19 cellular contexts compared by ENCODE assay signal in the genomic region with DNA sequence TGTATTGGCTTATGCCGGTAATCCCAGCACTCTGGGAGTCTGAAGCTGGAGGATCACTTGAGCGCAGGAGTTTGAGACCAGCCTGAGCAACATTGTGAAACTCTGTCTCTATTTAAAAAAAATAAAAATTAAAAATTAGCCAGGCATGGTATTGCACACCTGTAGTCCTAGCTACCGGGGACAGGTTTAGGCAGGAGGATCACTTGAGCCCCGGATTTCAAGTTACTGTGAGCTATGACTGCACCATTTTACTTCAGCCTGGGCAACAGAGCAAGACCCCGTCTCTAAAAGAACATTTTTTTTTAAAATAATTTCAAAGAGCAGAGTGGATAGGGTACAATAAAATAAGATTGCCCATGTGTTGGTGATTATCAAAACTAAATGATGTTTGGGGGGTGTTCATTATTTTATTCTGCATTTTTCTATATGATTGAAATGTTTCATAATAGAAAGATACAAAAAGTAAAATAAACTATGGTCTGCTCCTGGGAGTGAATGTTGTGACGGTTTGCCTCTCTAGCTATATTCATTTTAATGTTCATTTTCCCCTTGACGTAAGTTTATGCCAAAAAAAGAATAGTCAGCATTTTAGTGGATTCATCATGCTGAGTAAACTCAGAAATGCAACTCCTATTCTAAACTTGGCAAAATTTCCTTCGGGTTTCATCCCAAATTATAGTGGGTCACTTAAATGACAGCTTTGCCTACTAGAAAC.
DNase-seq lines count a peak whose midpoint lies in the region; FAIRE-seq and TF ChIP-seq lines count a peak whose summit lies in the region.
"Had no signal": no experiment of that assay in that cellular context is flagged by ENCODE, and none has a peak within 500 bp of the region (broad histone marks: within the 10 kb centered on the region; RNA-seq: fewer than 3 reads in every experiment).

No MANE protein-coding gene starts in this region.

- CTCF ChIA-PET in Caco-2 (lab: Charles Lee) (no interaction called here), RWPE1 (lab: Yijun Ruan, JAX) (no interaction called here)

- H3K36me3 Mint-ChIP-seq in Caco-2 (ENCODE audit: insufficient read depth, unreplicated experiment) (no peaks in the 10 kb centered on the region), astrocyte (ENCODE audit: low read depth, unreplicated experiment) (no peaks in the 10 kb centered on the region)

- H3K27me3 Mint-ChIP-seq in Caco-2 (ENCODE audit: insufficient read depth, unreplicated experiment) = no peaks in the 10 kb centered on the region
- no peaks in the 10 kb centered on the region for H3K27me3 Mint-ChIP-seq in astrocyte (ENCODE audit: low read depth, unreplicated experiment)
- H3K27me3 Mint-ChIP-seq: activated naive CD8-positive, alpha-beta T cell treated with anti-CD3 and anti-CD28 coated beads, Interleukin-2, amount 10 ng/mL, durations not matched to agents 7 days and 5 days; effector memory CD8-positive, alpha-beta T cell; memory B cell had no signal

- H4K20me1 ChIP-seq in astrocyte (ENCODE audit: insufficient read depth, low read length) (no peaks in the 10 kb centered on the region), keratinocyte (ENCODE audit: control insufficient read depth, extremely low read depth, insufficient read depth, low read length) (no peaks in the 10 kb centered on the region)

- WGBS in spleen, 5 donors = 92 to 97% (median 95%) methylated on average over 8 of the region's 8 CpGs

- no peaks in the 10 kb centered on the region for H3K36me3 ChIP-seq in Caco-2 (ENCODE audit: control insufficient read depth, insufficient read depth, low read length)
- H3K36me3 ChIP-seq in HUES48 (ENCODE audit: control insufficient read depth, insufficient read depth, low read length) = no peaks in the 10 kb centered on the region
- no peaks in the 10 kb centered on the region for H3K36me3 ChIP-seq in astrocyte (ENCODE audit: insufficient read depth, low read length)
- H3K36me3 ChIP-seq in keratinocyte (ENCODE audit: control insufficient read depth in 2 of 2, extremely low read depth in 1 of 2, insufficient read depth in 2 of 2, low read length in 2 of 2) = no peaks in the 10 kb centered on the region
- H3K36me3 ChIP-seq in spleen = no peaks in the 10 kb centered on the region
- no peaks in the 10 kb centered on the region for H3K36me3 ChIP-seq in kidney (ENCODE audit: control insufficient read depth in 1 of 2, insufficient read depth in 2 of 2, low read length in 2 of 2)
- H3K36me3 ChIP-seq: Peyer's patch, WERI-Rb-1 had no signal

- no peak for TF ChIP-seq CTCF in Caco-2 (IDR thresholded peaks at IDR 0.05; ENCODE audit: insufficient read depth in 1 of 2, low read depth in 1 of 2, low read length in 1 of 2, severe bottlenecking in 1 of 2, unreplicated experiment in 1 of 2)
- no peak for TF ChIP-seq CTCF in astrocyte (IDR thresholded peaks at IDR 0.05; ENCODE audit: insufficient read depth, low read depth, low read length)
- no peak for TF ChIP-seq CTCF in keratinocyte (optimal IDR thresholded peaks at IDR 0.05 in 1 of 3, IDR thresholded peaks at IDR 0.05 in 1 of 3, conservative IDR thresholded peaks at IDR 0.05 in 1 of 3; ENCODE audit: extremely low read depth in 1 of 3, insufficient read depth in 2 of 3, low read length in 3 of 3)
- no peak for TF ChIP-seq CTCF in RWPE1 (conservative IDR thresholded peaks at IDR 0.05; ENCODE audit: low read depth)
- TF ChIP-seq CTCF in spleen (IDR thresholded peaks at IDR 0.05 in 8 of 11, conservative IDR thresholded peaks at IDR 0.05 in 3 of 11) = no peak
- no peak for TF ChIP-seq CTCF in kidney (IDR thresholded peaks at IDR 0.05; ENCODE audit: borderline replicate concordance, extremely low read depth, insufficient read depth)

- H3K9me1 ChIP-seq in keratinocyte (ENCODE audit: control insufficient read depth, extremely low read depth, insufficient read depth, low read length) = no peaks in the 10 kb centered on the region

- H3K27ac ChIP-seq in HUES48 (ENCODE audit: low read depth, low read length) (peak overlapping the region; percentile 78), astrocyte (ENCODE audit: low read depth, low read length) (no peak overlapping the region), keratinocyte (ENCODE audit: control insufficient read depth, insufficient read depth, low read length) (no peak overlapping the region), RWPE1 (no peak overlapping the region), spleen (no peak overlapping the region), kidney (ENCODE audit: low read depth in 2 of 2, low read length in 2 of 2) (no peak overlapping the region)
- H3K27ac ChIP-seq: Peyer's patch, WERI-Rb-1 had no signal

- POLR2A ChIA-PET in Caco-2 (lab: Charles Lee) = no interaction called here
- POLR2A ChIA-PET in RWPE1 (lab: Yijun Ruan, JAX; ENCODE audit: low non-redundant PET) = no interaction called here

- H3K4me3 Mint-ChIP-seq in Caco-2 (ENCODE audit: unreplicated experiment) (peak overlapping the region; percentile 14), astrocyte (ENCODE audit: unreplicated experiment) (no peak overlapping the region)
- H3K4me3 Mint-ChIP-seq: activated naive CD8-positive, alpha-beta T cell treated with anti-CD3 and anti-CD28 coated beads, Interleukin-2, amount 10 ng/mL, durations not matched to agents 7 days and 5 days; effector memory CD8-positive, alpha-beta T cell; memory B cell had no signal

- intact Hi-C loops in Caco-2 (cut with micrococcal nuclease; ENCODE audit: unreplicated experiment) (loop anchor here (1.0 to 5.0 kb wide), 5 partner anchors 29 to 234 kb away; no protein-coding TSS in a partner anchor), spleen (cut with DNase I; ENCODE audit: low total_unique reads) (no loop called here), kidney (cut with DNase I) (no loop called here)

- no peak for TF ChIP-seq POLR2A in spleen (IDR thresholded peaks at IDR 0.05)

- no TSS peak for BruUV-seq in Caco-2 (replicated peaks; lab: Mats Ljungman, UMichigan)

- dilution Hi-C loops in keratinocyte (cut with MboI; ENCODE audit: extremely low pct_ligation_motif_present, low sequenced_read_pairs) = no loop called here

- H3K9ac ChIP-seq in HUES48 (ENCODE audit: low read depth, low read length) (no peak overlapping the region), astrocyte (ENCODE audit: low read length) (no peak overlapping the region), keratinocyte (ENCODE audit: control insufficient read depth, extremely low read depth, insufficient read depth, low read length) (no peak overlapping the region), kidney (ENCODE audit: low read length in 2 of 2) (no peak overlapping the region)

- FAIRE-seq in astrocyte (lab: Jason Lieb, UNC) (no peak), keratinocyte (lab: Jason Lieb, UNC) (no peak), kidney (lab: Jason Lieb, UNC) (no peak)
- FAIRE-seq: colon had no signal

- H3K27ac Mint-ChIP-seq in Caco-2 (ENCODE audit: unreplicated experiment) (peak overlapping the region; percentile 24), astrocyte (ENCODE audit: unreplicated experiment) (peak overlapping the region; percentile 47)
- H3K27ac Mint-ChIP-seq: activated naive CD8-positive, alpha-beta T cell treated with anti-CD3 and anti-CD28 coated beads, Interleukin-2, amount 10 ng/mL, durations not matched to agents 7 days and 5 days; effector memory CD8-positive, alpha-beta T cell had no signal

- H3K9me3 Mint-ChIP-seq in Caco-2 (ENCODE audit: unreplicated experiment) (no peaks in the 10 kb centered on the region), astrocyte (ENCODE audit: unreplicated experiment) (no peaks in the 10 kb centered on the region)
- H3K9me3 Mint-ChIP-seq: effector memory CD8-positive, alpha-beta T cell; memory B cell had no signal

- H3K4me2 ChIP-seq in astrocyte (ENCODE audit: low read length) (peak overlapping the region; percentile 6), keratinocyte (ENCODE audit: control insufficient read depth, extremely low read depth, insufficient read depth, low read depth, low read length) (no peak overlapping the region)

- H2AFZ ChIP-seq in astrocyte (ENCODE audit: low read depth, low read length) (no peak overlapping the region), keratinocyte (ENCODE audit: control insufficient read depth, low read length) (peak overlapping the region; percentile 12)

- H3K4me1 ChIP-seq in Caco-2 (peaks cover 32% of the 10 kb centered on the region), HUES48 (ENCODE audit: control insufficient read depth, insufficient read depth, low read length) (peaks cover 34% of the 10 kb centered on the region), astrocyte (ENCODE audit: insufficient read depth, low read length) (peaks cover 21% of the 10 kb centered on the region), keratinocyte (ENCODE audit: control insufficient read depth, extremely low read depth, insufficient read depth, low read length) (peaks cover 11% of the 10 kb centered on the region), spleen (peaks cover 0 to 23% (median 5%) of the 10 kb centered on the region in 6 donors), kidney (ENCODE audit: control insufficient read depth in 1 of 2, insufficient read depth in 1 of 2, low read depth in 1 of 2, low read length in 2 of 2) (no peaks in the 10 kb centered on the region)
- H3K4me1 ChIP-seq: Peyer's patch had no signal

- H3K79me2 ChIP-seq in astrocyte (ENCODE audit: insufficient read depth, low read length) = no peaks in the 10 kb centered on the region
- no peaks in the 10 kb centered on the region for H3K79me2 ChIP-seq in keratinocyte (ENCODE audit: control insufficient read depth, insufficient read depth, low read length)

- H3K4me3 ChIP-seq in Caco-2 (ENCODE audit: low read depth, low read length) (no peak overlapping the region), HUES48 (ENCODE audit: low read depth, low read length) (no peak overlapping the region), astrocyte (ENCODE audit: insufficient read depth, low read depth, low read length) (no peak overlapping the region), keratinocyte (ENCODE audit: control insufficient read depth in 2 of 3, extremely low read depth in 1 of 3, insufficient read depth in 2 of 3, low read depth in 1 of 3, low read length in 3 of 3) (no peak overlapping the region), spleen (no peak overlapping the region), kidney (ENCODE audit: low read length in 2 of 2) (no peak overlapping the region)
- H3K4me3 ChIP-seq: Peyer's patch had no signal

- H3K9me3 ChIP-seq in Caco-2 (no peaks in the 10 kb centered on the region), HUES48 (ENCODE audit: control insufficient read depth, insufficient read depth, low read length) (no peaks in the 10 kb centered on the region), astrocyte (ENCODE audit: insufficient read depth, low read depth, low read length) (no peaks in the 10 kb centered on the region), keratinocyte (ENCODE audit: control insufficient read depth, low read depth, low read length) (no peaks in the 10 kb centered on the region), spleen (no peaks in the 10 kb centered on the region), kidney (ENCODE audit: control insufficient read depth in 1 of 2, low read length in 2 of 2) (no peaks in the 10 kb centered on the region)
- H3K9me3 ChIP-seq: Peyer's patch had no signal

- no peak for DNase-seq in Caco-2
- peak; percentile 22 for DNase-seq in astrocyte (ENCODE audit: low read depth)
- no peak for DNase-seq in keratinocyte (ENCODE audit: low read depth, low spot score)
- DNase-seq in RWPE1 (ENCODE audit: low spot score) = no peak
- DNase-seq in stimulated activated CD8-positive, alpha-beta memory T cell treated with anti-CD3 and anti-CD28 coated beads, Interleukin-4, amount 100 ng/mL, for 48 hours = no peak
- DNase-seq in spleen = no peak
- DNase-seq in kidney = no peak
- DNase-seq: activated CD4-positive, alpha-beta T cell treated with anti-CD3 and anti-CD28 coated beads, Interleukin-2, amount 50 U/mL, for 4 hours; activated CD8-positive, alpha-beta memory T cell treated with anti-CD3 and anti-CD28 coated beads, Interleukin-2, amount 50 U/mL, for 48 hours; activated naive CD8-positive, alpha-beta T cell treated with anti-CD3 and anti-CD28 coated beads, Interleukin-2, amount 10 ng/mL, durations not matched to agents 7 days and 5 days; effector memory CD8-positive, alpha-beta T cell; NCI-H1105; occipital lobe; Peyer's patch; T-helper 2 cell; WERI-Rb-1 had no signal

- H3K4me1 Mint-ChIP-seq in Caco-2 (ENCODE audit: low read depth, unreplicated experiment) (peaks cover 19% of the 10 kb centered on the region), astrocyte (ENCODE audit: low read depth, unreplicated experiment) (peaks cover 26% of the 10 kb centered on the region)
- H3K4me1 Mint-ChIP-seq: activated naive CD8-positive, alpha-beta T cell treated with anti-CD3 and anti-CD28 coated beads, Interleukin-2, amount 10 ng/mL, durations not matched to agents 7 days and 5 days had no signal

- H3K27me3 ChIP-seq in Caco-2 (replicated peaks; ENCODE audit: control insufficient read depth, insufficient read depth, low read length) (no peaks in the 10 kb centered on the region), HUES48 (ENCODE audit: control insufficient read depth, insufficient read depth, low read length) (no peaks in the 10 kb centered on the region), astrocyte (ENCODE audit: insufficient read depth, low read length) (no peaks in the 10 kb centered on the region), keratinocyte (ENCODE audit: control insufficient read depth, extremely low read depth, insufficient read depth, low read length) (no peaks in the 10 kb centered on the region), spleen (replicated peaks in 1 of 7) (no peaks in the 10 kb centered on the region)
- H3K27me3 ChIP-seq: Peyer's patch had no signal
